In genomic region chr14:58151701-58152568, GRCh38 we compare ENCODE assay signal across 8 cellular contexts. TPM values are rescaled to one million over a fixed set of nuclear protein-coding genes. Genes with fewer than 3 reads are reported as not detected.
DNase-seq lines count a peak whose midpoint lies in the region; ATAC-seq, FAIRE-seq and TF ChIP-seq lines count a peak whose summit lies in the region.

Gene ARMH4 (minus strand): TSS chr14:58152213. CDS start chr14:58139358, 12,855 bp downstream.

- peaks cover 21% of the 10 kb centered on the region for H3K27me3 ChIP-seq in A673 (replicated peaks; ENCODE audit: insufficient read depth, low read depth, low read length, poor library complexity)

- CTCF ChIA-PET in A673 (lab: Charles Lee): interaction anchor here (0.5 kb wide), 1 partner anchor 34 kb away, joined by 4 read pairs; no protein-coding TSS in a partner anchor

- peak within 1 kb of the TSS; percentile 78 for H3K4me3 ChIP-seq in A673 (ENCODE audit: low read depth, low read length, poor library complexity, severe bottlenecking)
- H3K4me3 ChIP-seq in kidney (ENCODE audit: low read length in 2 of 2): peak within 1 kb of the TSS; percentile 79 to 92

- DNase-seq in A673 (ENCODE audit: low spot score) (peak; percentile 94), NCI-H2196 treated with DMSO at 0.1 percent for 48 hours (lab: John Stamatoyannopoulos, UW; ENCODE audit: unreplicated experiment) (peak; percentile 31), cerebellum (ENCODE audit: low spot score) (peak; percentile 89), kidney (peak; percentile 94)
- peak; percentile 44 for DNase-seq in activated CD4-positive, CD25-positive, alpha-beta regulatory T cell treated with anti-CD3 and anti-CD28 coated beads, Interleukin-2, amount 50 U/mL, for 72 hours
- peak; percentile 8 to 51 (median 34) for DNase-seq in stimulated activated CD4-positive, alpha-beta T cell treated with anti-CD3 and anti-CD28 coated beads, Interleukin-12 subunit alpha, Interleukin-12 subunit beta, amount 100 ng/mL, for 48 hours (ENCODE audit: low read depth in 2 of 3, low spot score in 1 of 3)

- peak within 1 kb of the TSS; percentile 61 to 80 for H3K9ac ChIP-seq in kidney (ENCODE audit: low read length in 2 of 2)

- H3K4me1 ChIP-seq in A673 (ENCODE audit: insufficient read depth, low read length, poor library complexity, severe bottlenecking) (no peaks in the 10 kb centered on the region), kidney (ENCODE audit: control insufficient read depth in 1 of 2, insufficient read depth in 1 of 2, low read depth in 1 of 2, low read length in 2 of 2) (peaks cover 0 to 10% of the 10 kb centered on the region in 2 donors)

- POLR2A ChIA-PET in A673 (lab: Charles Lee; ENCODE audit: low non-redundant PET): no interaction called here

- intact Hi-C loops in A673 (cut with micrococcal nuclease; ENCODE audit: unreplicated experiment) (no loop called here), kidney (cut with DNase I) (no loop called here)

- H3K9me3 ChIP-seq in A673 (ENCODE audit: low read depth, low read length, poor library complexity, severe bottlenecking): no peaks in the 10 kb centered on the region
- H3K9me3 ChIP-seq in kidney (ENCODE audit: control insufficient read depth in 1 of 2, low read length in 2 of 2): no peaks in the 10 kb centered on the region

- ATAC-seq in GM18870 (IDR thresholded peaks at IDR 0.05; ENCODE audit: unreplicated experiment): peak; percentile 89
- peak; percentile 90 for ATAC-seq in HG03135 (IDR thresholded peaks at IDR 0.05; ENCODE audit: unreplicated experiment)

- TF ChIP-seq CTCF in A673 (conservative IDR thresholded peaks at IDR 0.05; ENCODE audit: low read depth, low read length): no peak
- peak; percentile 7 for TF ChIP-seq CTCF in kidney (IDR thresholded peaks at IDR 0.05; ENCODE audit: borderline replicate concordance, extremely low read depth, insufficient read depth)

- H3K27ac ChIP-seq in A673 (ENCODE audit: low read depth, low read length, poor library complexity, severe bottlenecking) (peak within 1 kb of the TSS; percentile 15), kidney (ENCODE audit: low read depth in 2 of 2, low read length in 2 of 2) (peak within 1 kb of the TSS; percentile 33 to 45)

- BruUV-seq in A673 (replicated peaks; lab: Mats Ljungman, UMichigan): no TSS peak

- no peaks in the 10 kb centered on the region for H3K36me3 ChIP-seq in A673 (ENCODE audit: insufficient read depth, low read length, poor library complexity, severe bottlenecking)
- H3K36me3 ChIP-seq in kidney (ENCODE audit: control insufficient read depth in 1 of 2, insufficient read depth in 2 of 2, low read length in 2 of 2): no peaks in the 10 kb centered on the region

- FAIRE-seq in kidney (lab: Jason Lieb, UNC): no peak

RNA-seq across cellular contexts. Expression of gene ARMH4, which starts in this region (rescaled TPM):
- 7.8 and 14.2 TPM in 2 replicates for total RNA-seq in A673 (2021)
- total RNA-seq in cerebellum: 47.2 TPM
- 4.9 TPM for total RNA-seq in kidney
- polyA plus RNA-seq in kidney (ENCODE audit: insufficient read depth, low read depth, low replicate concordance): 14.2 TPM

Comparison
In these comparisons a context has a peak if more than half of its experiments do, and no peak if none do; other contexts are left out.
1. Peak in every context shown above with its lines: DNase-seq, ATAC-seq, H3K4me3 ChIP-seq and H3K27ac ChIP-seq.
2. DNase-seq: peak in every context shown above with its lines; median percentile 94 in A673; 94 in kidney; 89 in cerebellum; 44 in activated CD4-positive, CD25-positive, alpha-beta regulatory T cell treated with anti-CD3 and anti-CD28 coated beads, Interleukin-2, amount 50 U/mL, for 72 hours; 34 in stimulated activated CD4-positive, alpha-beta T cell treated with anti-CD3 and anti-CD28 coated beads, Interleukin-12 subunit alpha, Interleukin-12 subunit beta, amount 100 ng/mL, for 48 hours; 31 in NCI-H2196 treated with DMSO at 0.1 percent for 48 hours.